9 cellular contexts compared by ENCODE assay signal in the genomic region with DNA sequence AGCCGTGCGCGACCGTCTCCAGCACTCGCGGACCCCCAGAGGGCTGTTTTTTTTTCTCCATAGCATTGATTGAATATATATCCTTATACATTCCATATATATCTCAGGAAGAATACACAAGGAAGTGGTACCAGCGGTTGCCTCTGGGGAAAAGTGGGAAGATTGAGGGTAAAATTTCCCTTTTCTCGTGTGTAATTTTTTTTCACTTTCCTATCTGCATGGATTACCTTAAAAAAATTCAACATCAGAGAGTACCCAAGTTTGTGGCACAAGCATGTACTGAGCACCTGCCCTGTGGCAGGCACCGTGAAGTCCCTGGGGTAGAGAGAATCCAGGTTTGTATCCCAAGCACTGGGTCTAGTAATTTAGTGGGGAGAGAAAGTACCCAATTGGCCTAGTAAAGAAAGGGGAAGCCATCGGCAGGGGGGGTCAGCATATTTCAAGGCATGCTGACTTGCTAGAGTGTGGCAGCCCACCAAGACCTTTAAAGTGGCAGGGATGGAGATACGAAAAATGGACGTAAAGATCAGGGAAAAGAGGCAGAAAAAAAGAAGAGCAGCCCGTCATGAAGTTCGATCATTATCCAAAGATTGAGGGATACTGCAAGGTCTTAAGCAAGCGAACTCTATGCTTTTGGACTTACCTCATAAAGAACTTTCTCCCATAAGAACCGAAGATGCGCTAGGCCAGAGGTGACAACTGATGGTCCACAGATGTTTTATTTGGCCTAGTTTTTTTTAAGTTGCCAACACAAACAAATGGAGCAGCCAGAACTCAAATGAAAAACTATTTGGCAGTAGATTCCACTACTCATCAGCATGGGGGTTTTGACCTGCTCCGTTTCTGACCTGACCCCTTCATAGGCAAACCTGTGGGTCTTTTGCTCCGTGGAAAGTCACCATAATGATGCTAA. TPM values are rescaled to one million over a fixed set of nuclear protein-coding genes. Genes with fewer than 3 reads are reported as not detected.
A peak's percentile ranks its signal among the peaks of the same experiment; 100 is the strongest.
DNase-seq lines count a peak whose midpoint lies in the region; ATAC-seq and TF ChIP-seq lines count a peak whose summit lies in the region.
"Had no signal": no experiment of that assay in that cellular context is flagged by ENCODE, and none has a peak within 500 bp of the region (broad histone marks: within the 10 kb centered on the region; RNA-seq: fewer than 3 reads in every experiment).

No MANE protein-coding gene starts in this region.

- TF ChIP-seq EP300 in esophagus muscularis mucosa (IDR thresholded peaks at IDR 0.05): no peak

- H3K36me3 Mint-ChIP-seq in progenitor cell of endocrine pancreas (ENCODE audit: insufficient read depth): peaks cover 18% of the 10 kb centered on the region

- H3K4me3 ChIP-seq in GM12865 (ENCODE audit: low read depth, low read length) (peak overlapping the region; percentile 73), SJCRH30 (peak overlapping the region; percentile 56), esophagus muscularis mucosa (peak overlapping the region; percentile 79 to 86 (median 84))

- no peak for TF ChIP-seq POLR2A in esophagus muscularis mucosa (IDR thresholded peaks at IDR 0.05; ENCODE audit: low read depth)

- H3K27ac ChIP-seq in SJCRH30 (no peak overlapping the region), esophagus muscularis mucosa (replicated peaks in 1 of 4) (peak overlapping the region; percentile 91 to 95 (median 94))

- no peaks in the 10 kb centered on the region for H3K27me3 Mint-ChIP-seq in progenitor cell of endocrine pancreas

- H3K4me1 Mint-ChIP-seq in progenitor cell of endocrine pancreas (ENCODE audit: low read depth): peaks cover 26% of the 10 kb centered on the region

- peak overlapping the region; percentile 100 for H3K27ac Mint-ChIP-seq in progenitor cell of endocrine pancreas

- peak overlapping the region; percentile 96 for H3K4me3 Mint-ChIP-seq in progenitor cell of endocrine pancreas (ENCODE audit: low read depth)

- H3K9me3 ChIP-seq in SJCRH30 (replicated peaks): no peaks in the 10 kb centered on the region
- no peaks in the 10 kb centered on the region for H3K9me3 ChIP-seq in esophagus muscularis mucosa

- H3K27me3 ChIP-seq in SJCRH30 (no peaks in the 10 kb centered on the region), esophagus muscularis mucosa (no peaks in the 10 kb centered on the region)

- H3K9me3 Mint-ChIP-seq in progenitor cell of endocrine pancreas (ENCODE audit: low read depth): no peaks in the 10 kb centered on the region

- intact Hi-C loops in esophagus muscularis mucosa (cut with DNase I): no loop called here

- H3K36me3 ChIP-seq in SJCRH30: peaks cover 23% of the 10 kb centered on the region
- peaks cover 0 to 11% (median 0%) of the 10 kb centered on the region in 4 donors for H3K36me3 ChIP-seq in esophagus muscularis mucosa

- TF ChIP-seq CTCF in GM12865 (IDR thresholded peaks at IDR 0.05; ENCODE audit: insufficient read depth, low read depth, low read length, missing control alignments): no peak
- no peak for TF ChIP-seq CTCF in esophagus muscularis mucosa (IDR thresholded peaks at IDR 0.05)
- TF ChIP-seq CTCF in progenitor cell of endocrine pancreas (IDR thresholded peaks at IDR 0.05; ENCODE audit: unreplicated experiment): no peak

- DNase-seq in GM12865 (ENCODE audit: low read depth): no peak
- DNase-seq in SJCRH30: no peak
- no peak for DNase-seq in esophagus muscularis mucosa (ENCODE audit: extremely low spot score)
- DNase-seq in progenitor cell of endocrine pancreas (ENCODE audit: low spot score, unreplicated experiment): no peak
- no peak for DNase-seq in pons (ENCODE audit: low spot score)
- DNase-seq in NCI-H446 treated with DMSO at 0.1 percent for 48 hours (lab: John Stamatoyannopoulos, UW): no peak
- DNase-seq: HCEC 1CT had no signal

- no peak for ATAC-seq in GM19324 (IDR thresholded peaks at IDR 0.05; ENCODE audit: low FRiP score, unreplicated experiment)
- no peak for ATAC-seq in GM18873 (IDR thresholded peaks at IDR 0.05; ENCODE audit: low FRiP score, unreplicated experiment)

- H3K4me1 ChIP-seq in SJCRH30 (peaks cover 9% of the 10 kb centered on the region), esophagus muscularis mucosa (peaks cover 19 to 35% (median 32%) of the 10 kb centered on the region in 4 donors)

- 69% methylated on average over 19 of the region's 19 CpGs for WGBS in esophagus muscularis mucosa

RNA-seq across cellular contexts. Expression of gene HMGN1, which starts 1.5 kb away (rescaled TPM):
- 448 and 469 TPM in 2 replicates for total RNA-seq in SJCRH30 (2014; rRNA removed; shearing (Covaris generic))
- total RNA-seq in esophagus muscularis mucosa: 10 to 100 TPM; 69.1 to 77.4 (median 72.1) TPM
- total RNA-seq in progenitor cell of endocrine pancreas: 596 and 597 TPM in 2 replicates

RNA-seq across cellular contexts. Expression of gene BRWD1, which starts 36.9 kb away (rescaled TPM):
- total RNA-seq in SJCRH30 (2014; rRNA removed; shearing (Covaris generic)): 45.5 and 49.8 TPM in 2 replicates
- total RNA-seq in esophagus muscularis mucosa: 100 to 1,000 TPM in 1 of 4 donors, 10 to 100 TPM in 3; 55.0 to 104 (median 67.9) TPM
- total RNA-seq in progenitor cell of endocrine pancreas: 52.1 and 55.7 TPM in 2 replicates
